Comparison of ENCODE assay signal across 28 cellular contexts in genomic region chr10:131681656-131682055, GRCh38.
"Had no signal": no experiment of that assay in that cellular context is flagged by ENCODE, and none has a peak within 500 bp of the region (broad histone marks: within the 10 kb centered on the region; RNA-seq: fewer than 3 reads in every experiment).

No MANE protein-coding gene starts in this region.

- H3K27ac Mint-ChIP-seq: activated CD4-positive, alpha-beta memory T cell treated with anti-CD3 and anti-CD28 coated beads, Interleukin-2, amount 10 ng/mL, durations not matched to agents 7 days and 5 days; activated CD4-positive, alpha-beta T cell treated with anti-CD3 and anti-CD28 coated beads, Interleukin-2, amount 10 ng/mL, durations not matched to agents 7 days and 5 days; activated naive CD4-positive, alpha-beta T cell treated with anti-CD3 and anti-CD28 coated beads, Interleukin-2, amount 10 ng/mL, durations not matched to agents 7 days and 5 days; activated naive CD4-positive, alpha-beta T cell treated with anti-CD3 and anti-CD28 coated beads, Interleukin-2, amount 50 U/mL, for 72 hours; activated naive CD8-positive, alpha-beta T cell treated with anti-CD3 and anti-CD28 coated beads, Interleukin-2, amount 10 ng/mL, durations not matched to agents 7 days and 5 days; activated T-cell treated with anti-CD3 and anti-CD28 coated beads, Interleukin-2, amount 50 U/mL, for 24 hours; activated T-cell treated with anti-CD3 and anti-CD28 coated beads, Interleukin-2, amount 50 U/mL, for 72 hours; brain; dendritic cell treated with granulocyte-macrophage colony-stimulating factor and Interleukin-4, amounts not matched to agents 40 ng/mL and 50 ng/mL, for 4 days; endodermal cell; T-helper 17 cell; T-helper 2 cell treated with Interferon-gamma antibody and Interleukin-4, amounts not matched to agents 5 μg/mL and 100 μg/mL, for 36 hours had no signal

- H3K4me1 Mint-ChIP-seq: activated CD4-positive, alpha-beta memory T cell treated with anti-CD3 and anti-CD28 coated beads, Interleukin-2, amount 10 ng/mL, durations not matched to agents 7 days and 5 days; activated CD4-positive, alpha-beta T cell treated with anti-CD3 and anti-CD28 coated beads, Interleukin-2, amount 10 ng/mL, durations not matched to agents 7 days and 5 days; activated naive CD4-positive, alpha-beta T cell treated with anti-CD3 and anti-CD28 coated beads, Interleukin-2, amount 10 ng/mL, durations not matched to agents 7 days and 5 days; activated naive CD8-positive, alpha-beta T cell treated with anti-CD3 and anti-CD28 coated beads, Interleukin-2, amount 10 ng/mL, durations not matched to agents 7 days and 5 days; T-helper 17 cell had no signal

- H3K27me3 Mint-ChIP-seq: activated CD4-positive, alpha-beta memory T cell treated with anti-CD3 and anti-CD28 coated beads, Interleukin-2, amount 10 ng/mL, durations not matched to agents 7 days and 5 days; activated CD4-positive, alpha-beta T cell treated with anti-CD3 and anti-CD28 coated beads, Interleukin-2, amount 10 ng/mL, durations not matched to agents 7 days and 5 days; activated naive CD4-positive, alpha-beta T cell treated with anti-CD3 and anti-CD28 coated beads, Interleukin-2, amount 10 ng/mL, durations not matched to agents 7 days and 5 days; activated naive CD8-positive, alpha-beta T cell treated with anti-CD3 and anti-CD28 coated beads, Interleukin-2, amount 10 ng/mL, durations not matched to agents 7 days and 5 days had no signal

- DNase-seq: activated CD4-positive, alpha-beta memory T cell treated with anti-CD3 and anti-CD28 coated beads, Interleukin-2, amount 10 ng/mL, durations not matched to agents 7 days and 5 days; activated CD4-positive, alpha-beta T cell treated with anti-CD3 and anti-CD28 coated beads for 1 hour; activated CD4-positive, alpha-beta T cell treated with anti-CD3 and anti-CD28 coated beads for 4 hours; activated CD4-positive, alpha-beta T cell treated with anti-CD3 and anti-CD28 coated beads, Interleukin-2, amount 10 ng/mL, durations not matched to agents 7 days and 5 days; activated CD4-positive, alpha-beta T cell treated with anti-CD3 and anti-CD28 coated beads, Interleukin-2, amount 50 U/mL, for 4 hours; activated CD8-positive, alpha-beta memory T cell treated with anti-CD3 and anti-CD28 coated beads, Interleukin-2, amount 50 U/mL, for 48 hours; activated gamma-delta T cell; activated naive CD4-positive, alpha-beta T cell; activated naive CD4-positive, alpha-beta T cell treated with anti-CD3 and anti-CD28 coated beads, Interleukin-2, amount 10 ng/mL, durations not matched to agents 7 days and 5 days; activated T-cell treated with anti-CD3 and anti-CD28 coated beads for 4 hours; activated T-cell treated with anti-CD3 and anti-CD28 coated beads, Interleukin-2, amount 50 U/mL, for 24 hours; activated T-cell treated with anti-CD3 and anti-CD28 coated beads, Interleukin-2, amount 50 U/mL, for 72 hours; central memory CD4-positive, alpha-beta T cell; cerebellar nuclear complex; effector memory CD4-positive, alpha-beta T cell; foreskin fibroblast; glutamatergic neuron; heart left ventricle; T-helper 1 cell; T-helper 17 cell; T1000 had no signal

- ATAC-seq: activated naive CD4-positive, alpha-beta T cell treated with anti-CD3 and anti-CD28 coated beads, Interleukin-2, amount 50 U/mL, for 72 hours; activated T-cell treated with anti-CD3 and anti-CD28 coated beads, Interleukin-2, amount 50 U/mL, for 72 hours; esophagus mucosa; heart left ventricle; T-helper 17 cell had no signal

- H3K36me3 Mint-ChIP-seq: activated naive CD4-positive, alpha-beta T cell treated with anti-CD3 and anti-CD28 coated beads, Interleukin-2, amount 10 ng/mL, durations not matched to agents 7 days and 5 days; activated naive CD4-positive, alpha-beta T cell treated with anti-CD3 and anti-CD28 coated beads, Interleukin-2, amount 50 U/mL, for 72 hours; activated naive CD8-positive, alpha-beta T cell treated with anti-CD3 and anti-CD28 coated beads, Interleukin-2, amount 10 ng/mL, durations not matched to agents 7 days and 5 days; brain had no signal

- H3K4me3 Mint-ChIP-seq: activated CD4-positive, alpha-beta memory T cell treated with anti-CD3 and anti-CD28 coated beads, Interleukin-2, amount 10 ng/mL, durations not matched to agents 7 days and 5 days; activated CD4-positive, alpha-beta T cell treated with anti-CD3 and anti-CD28 coated beads, Interleukin-2, amount 10 ng/mL, durations not matched to agents 7 days and 5 days; activated naive CD4-positive, alpha-beta T cell treated with anti-CD3 and anti-CD28 coated beads, Interleukin-2, amount 10 ng/mL, durations not matched to agents 7 days and 5 days; activated naive CD8-positive, alpha-beta T cell treated with anti-CD3 and anti-CD28 coated beads, Interleukin-2, amount 10 ng/mL, durations not matched to agents 7 days and 5 days; activated T-cell treated with anti-CD3 and anti-CD28 coated beads, Interleukin-2, amount 50 U/mL, for 24 hours; activated T-cell treated with anti-CD3 and anti-CD28 coated beads, Interleukin-2, amount 50 U/mL, for 72 hours; brain; dendritic cell treated with granulocyte-macrophage colony-stimulating factor and Interleukin-4, amounts not matched to agents 40 ng/mL and 50 ng/mL, for 4 days; endodermal cell; T-helper 17 cell; T-helper 2 cell treated with Interferon-gamma antibody and Interleukin-4, amounts not matched to agents 5 μg/mL and 100 μg/mL, for 36 hours had no signal

- H3K9me3 Mint-ChIP-seq: activated CD4-positive, alpha-beta T cell treated with anti-CD3 and anti-CD28 coated beads, Interleukin-2, amount 10 ng/mL, durations not matched to agents 7 days and 5 days; activated naive CD4-positive, alpha-beta T cell treated with anti-CD3 and anti-CD28 coated beads, Interleukin-2, amount 10 ng/mL, durations not matched to agents 7 days and 5 days; activated naive CD4-positive, alpha-beta T cell treated with anti-CD3 and anti-CD28 coated beads, Interleukin-2, amount 50 U/mL, for 72 hours; activated naive CD8-positive, alpha-beta T cell treated with anti-CD3 and anti-CD28 coated beads, Interleukin-2, amount 10 ng/mL, durations not matched to agents 7 days and 5 days; activated T-cell treated with anti-CD3 and anti-CD28 coated beads, Interleukin-2, amount 50 U/mL, for 24 hours; dendritic cell treated with granulocyte-macrophage colony-stimulating factor and Interleukin-4, amounts not matched to agents 40 ng/mL and 50 ng/mL, for 4 days; endodermal cell; T-helper 2 cell treated with Interferon-gamma antibody and Interleukin-4, amounts not matched to agents 5 μg/mL and 100 μg/mL, for 36 hours had no signal
